Comparison of ENCODE assay signal across 1 cellular context in genomic region chr20:35607003-35607735, GRCh38.
A peak's percentile ranks its signal among the peaks of the same experiment; 100 is the strongest.
TF ChIP-seq lines count a peak whose summit lies in the region.

No MANE protein-coding gene starts in this region.

TF ChIP-seq in IMR-90, 13 proteins besides CTCF, POLR2A, EP300 and RAD21:
- TF ChIP-seq CEBPB (IDR thresholded peaks at IDR 0.05; ENCODE audit: low read depth, low read length), result 0 out of 2 replicates have a peak, but pooled peaks have one; percentile 33
- TF ChIP-seq USF2 (IDR thresholded peaks at IDR 0.05; ENCODE audit: low read depth, low read length), result no peak
